ENCODE assay signal across 1 cellular context in the genomic region with DNA sequence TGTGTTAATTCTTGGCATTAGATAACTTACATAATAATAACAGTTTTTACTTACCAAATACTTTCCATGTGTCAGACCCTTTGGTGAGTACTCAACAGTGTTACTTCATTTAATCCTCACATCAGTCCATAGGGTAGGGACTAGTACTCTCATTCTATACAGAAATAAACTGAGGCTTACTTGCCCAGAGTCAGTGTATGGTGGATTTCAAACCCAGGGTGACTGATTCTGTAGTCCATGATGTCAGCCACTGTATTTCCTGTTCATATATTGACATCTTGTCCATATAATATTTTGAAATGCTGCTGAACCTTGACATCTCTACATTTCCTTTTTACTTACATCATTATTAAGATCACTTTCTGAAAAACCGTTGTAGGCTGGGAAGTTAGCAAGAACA.
TF ChIP-seq lines count a peak whose summit lies in the region.

No MANE protein-coding gene starts in this region.

TF ChIP-seq in GM12878, 131 proteins besides CTCF, POLR2A, EP300 and RAD21:
- TF ChIP-seq NFXL1 (IDR thresholded peaks at IDR 0.05; ENCODE audit: borderline replicate concordance): no peak
- no peak for TF ChIP-seq SMAD1 (IDR thresholded peaks at IDR 0.05; ENCODE audit: low read depth, partially characterized antibody)
- TF ChIP-seq POLR2AphosphoS2 (IDR thresholded peaks at IDR 0.05; ENCODE audit: low read depth, low read length): no peak
- no peak for TF ChIP-seq JUND (IDR thresholded peaks at IDR 0.05; ENCODE audit: low read depth, low read length)
- TF ChIP-seq MTA3 (IDR thresholded peaks at IDR 0.05; ENCODE audit: borderline replicate concordance, low read length): no peak
- TF ChIP-seq SMARCA5 (IDR thresholded peaks at IDR 0.05): no peak
- no peak for TF ChIP-seq NR2C2 (IDR thresholded peaks at IDR 0.05; ENCODE audit: borderline replicate concordance, control insufficient read depth, insufficient read length, low read depth)
- no peak for TF ChIP-seq RCOR1 (conservative IDR thresholded peaks at IDR 0.05; ENCODE audit: low read depth, low read length)
- no peak for TF ChIP-seq SP1 (IDR thresholded peaks at IDR 0.05; ENCODE audit: low read depth, low read length)
- TF ChIP-seq IRF4 (IDR thresholded peaks at IDR 0.05; ENCODE audit: low read depth, low read length): no peak
- no peak for TF ChIP-seq ZNF24 (IDR thresholded peaks at IDR 0.05)
- no peak for TF ChIP-seq GATAD2B (conservative IDR thresholded peaks at IDR 0.05; ENCODE audit: low read depth)
